ENCODE assay signal across 2 cellular contexts in genomic region chr4:68951806-68952585, GRCh38.
TF ChIP-seq lines count a peak whose summit lies in the region.

No MANE protein-coding gene starts in this region.

TF ChIP-seq in GM12878, 131 proteins besides CTCF, POLR2A, EP300 and RAD21:
- TF ChIP-seq CREM (IDR thresholded peaks at IDR 0.05; ENCODE audit: low read depth) (no peak), BCL3 (IDR thresholded peaks at IDR 0.05; ENCODE audit: borderline replicate concordance, insufficient read depth, low read depth, low read length, poor library complexity, severe bottlenecking) (no peak), IRF4 (IDR thresholded peaks at IDR 0.05; ENCODE audit: low read depth, low read length) (no peak), SP1 (IDR thresholded peaks at IDR 0.05; ENCODE audit: low read depth, low read length) (no peak), LARP7 (IDR thresholded peaks at IDR 0.05) (no peak), RELB (IDR thresholded peaks at IDR 0.05; ENCODE audit: low read depth) (no peak), ZBTB4 (CRISPR knock-in tag; IDR thresholded peaks at IDR 0.05) (no peak), CBX3 (IDR thresholded peaks at IDR 0.05; ENCODE audit: borderline replicate concordance, low read depth) (no peak), DPF2 (IDR thresholded peaks at IDR 0.05) (no peak), ASH2L (IDR thresholded peaks at IDR 0.05; ENCODE audit: borderline replicate concordance, low read depth) (no peak), POU2F2 (IDR thresholded peaks at IDR 0.05; ENCODE audit: borderline replicate concordance, low read depth, low read length) (no peak), GABPA (IDR thresholded peaks at IDR 0.05; ENCODE audit: low read depth) (no peak), FOS (IDR thresholded peaks at IDR 0.05; ENCODE audit: borderline replicate concordance, extremely low read depth, insufficient read length) (no peak), JUNB (IDR thresholded peaks at IDR 0.05) (no peak), EGR1 (IDR thresholded peaks at IDR 0.05; ENCODE audit: borderline replicate concordance in 1 of 2, low read depth in 2 of 2, low read length in 2 of 2) (no peak), WRNIP1 (IDR thresholded peaks at IDR 0.05; ENCODE audit: borderline replicate concordance, low read depth, low read length) (no peak)
- TF ChIP-seq, protein P1, sequence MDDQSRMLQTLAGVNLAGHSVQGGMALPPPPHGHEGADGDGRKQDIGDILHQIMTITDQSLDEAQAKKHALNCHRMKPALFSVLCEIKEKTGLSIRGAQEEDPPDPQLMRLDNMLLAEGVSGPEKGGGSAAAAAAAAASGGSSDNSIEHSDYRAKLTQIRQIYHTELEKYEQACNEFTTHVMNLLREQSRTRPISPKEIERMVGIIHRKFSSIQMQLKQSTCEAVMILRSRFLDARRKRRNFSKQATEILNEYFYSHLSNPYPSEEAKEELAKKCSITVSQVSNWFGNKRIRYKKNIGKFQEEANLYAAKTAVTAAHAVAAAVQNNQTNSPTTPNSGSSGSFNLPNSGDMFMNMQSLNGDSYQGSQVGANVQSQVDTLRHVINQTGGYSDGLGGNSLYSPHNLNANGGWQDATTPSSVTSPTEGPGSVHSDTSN (IDR thresholded peaks at IDR 0.05; ENCODE audit: insufficient replicate concordance, low read depth, low read length) = no peak

TF ChIP-seq in HepG2, 621 proteins besides CTCF, POLR2A, EP300 and RAD21 (continues in another document):
- TF ChIP-seq ZNF235 (CRISPR knock-in tag; IDR thresholded peaks at IDR 0.05; ENCODE audit: borderline replicate concordance) = no peak
- TF ChIP-seq, protein P2, sequence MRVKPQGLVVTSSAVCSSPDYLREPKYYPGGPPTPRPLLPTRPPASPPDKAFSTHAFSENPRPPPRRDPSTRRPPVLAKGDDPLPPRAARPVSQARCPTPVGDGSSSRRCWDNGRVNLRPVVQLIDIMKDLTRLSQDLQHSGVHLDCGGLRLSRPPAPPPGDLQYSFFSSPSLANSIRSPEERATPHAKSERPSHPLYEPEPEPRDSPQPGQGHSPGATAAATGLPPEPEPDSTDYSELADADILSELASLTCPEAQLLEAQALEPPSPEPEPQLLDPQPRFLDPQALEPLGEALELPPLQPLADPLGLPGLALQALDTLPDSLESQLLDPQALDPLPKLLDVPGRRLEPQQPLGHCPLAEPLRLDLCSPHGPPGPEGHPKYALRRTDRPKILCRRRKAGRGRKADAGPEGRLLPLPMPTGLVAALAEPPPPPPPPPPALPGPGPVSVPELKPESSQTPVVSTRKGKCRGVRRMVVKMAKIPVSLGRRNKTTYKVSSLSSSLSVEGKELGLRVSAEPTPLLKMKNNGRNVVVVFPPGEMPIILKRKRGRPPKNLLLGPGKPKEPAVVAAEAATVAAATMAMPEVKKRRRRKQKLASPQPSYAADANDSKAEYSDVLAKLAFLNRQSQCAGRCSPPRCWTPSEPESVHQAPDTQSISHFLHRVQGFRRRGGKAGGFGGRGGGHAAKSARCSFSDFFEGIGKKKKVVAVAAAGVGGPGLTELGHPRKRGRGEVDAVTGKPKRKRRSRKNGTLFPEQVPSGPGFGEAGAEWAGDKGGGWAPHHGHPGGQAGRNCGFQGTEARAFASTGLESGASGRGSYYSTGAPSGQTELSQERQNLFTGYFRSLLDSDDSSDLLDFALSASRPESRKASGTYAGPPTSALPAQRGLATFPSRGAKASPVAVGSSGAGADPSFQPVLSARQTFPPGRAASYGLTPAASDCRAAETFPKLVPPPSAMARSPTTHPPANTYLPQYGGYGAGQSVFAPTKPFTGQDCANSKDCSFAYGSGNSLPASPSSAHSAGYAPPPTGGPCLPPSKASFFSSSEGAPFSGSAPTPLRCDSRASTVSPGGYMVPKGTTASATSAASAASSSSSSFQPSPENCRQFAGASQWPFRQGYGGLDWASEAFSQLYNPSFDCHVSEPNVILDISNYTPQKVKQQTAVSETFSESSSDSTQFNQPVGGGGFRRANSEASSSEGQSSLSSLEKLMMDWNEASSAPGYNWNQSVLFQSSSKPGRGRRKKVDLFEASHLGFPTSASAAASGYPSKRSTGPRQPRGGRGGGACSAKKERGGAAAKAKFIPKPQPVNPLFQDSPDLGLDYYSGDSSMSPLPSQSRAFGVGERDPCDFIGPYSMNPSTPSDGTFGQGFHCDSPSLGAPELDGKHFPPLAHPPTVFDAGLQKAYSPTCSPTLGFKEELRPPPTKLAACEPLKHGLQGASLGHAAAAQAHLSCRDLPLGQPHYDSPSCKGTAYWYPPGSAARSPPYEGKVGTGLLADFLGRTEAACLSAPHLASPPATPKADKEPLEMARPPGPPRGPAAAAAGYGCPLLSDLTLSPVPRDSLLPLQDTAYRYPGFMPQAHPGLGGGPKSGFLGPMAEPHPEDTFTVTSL (CRISPR knock-in tag; IDR thresholded peaks at IDR 0.05; ENCODE audit: borderline replicate concordance) = peak; percentile 45; the same call in 1 of the 2 replicates
- TF ChIP-seq ZFP82 (CRISPR knock-in tag; IDR thresholded peaks at IDR 0.05; ENCODE audit: borderline replicate concordance) = 0 out of 2 replicates have a peak, but pooled peaks have one; percentile 29
- peak; percentile 40; the same call in 1 of the 2 replicates for TF ChIP-seq NCOR1 (IDR thresholded peaks at IDR 0.05; ENCODE audit: borderline replicate concordance, low read length)
- TF ChIP-seq ZBTB3 (CRISPR knock-in tag; IDR thresholded peaks at IDR 0.05; ENCODE audit: borderline replicate concordance, low read depth) = no peak
- 0 out of 2 replicates have a peak, but pooled peaks have one; percentile 11 for TF ChIP-seq RCOR2 (CRISPR knock-in tag; IDR thresholded peaks at IDR 0.05)
- TF ChIP-seq GATAD2A (CRISPR knock-in tag; IDR thresholded peaks at IDR 0.05) = 0 out of 2 replicates have a peak, but pooled peaks have one; percentile 16
- TF ChIP-seq ZNF674 (CRISPR knock-in tag; IDR thresholded peaks at IDR 0.05; ENCODE audit: low read depth) = no peak
- TF ChIP-seq, protein P3, sequence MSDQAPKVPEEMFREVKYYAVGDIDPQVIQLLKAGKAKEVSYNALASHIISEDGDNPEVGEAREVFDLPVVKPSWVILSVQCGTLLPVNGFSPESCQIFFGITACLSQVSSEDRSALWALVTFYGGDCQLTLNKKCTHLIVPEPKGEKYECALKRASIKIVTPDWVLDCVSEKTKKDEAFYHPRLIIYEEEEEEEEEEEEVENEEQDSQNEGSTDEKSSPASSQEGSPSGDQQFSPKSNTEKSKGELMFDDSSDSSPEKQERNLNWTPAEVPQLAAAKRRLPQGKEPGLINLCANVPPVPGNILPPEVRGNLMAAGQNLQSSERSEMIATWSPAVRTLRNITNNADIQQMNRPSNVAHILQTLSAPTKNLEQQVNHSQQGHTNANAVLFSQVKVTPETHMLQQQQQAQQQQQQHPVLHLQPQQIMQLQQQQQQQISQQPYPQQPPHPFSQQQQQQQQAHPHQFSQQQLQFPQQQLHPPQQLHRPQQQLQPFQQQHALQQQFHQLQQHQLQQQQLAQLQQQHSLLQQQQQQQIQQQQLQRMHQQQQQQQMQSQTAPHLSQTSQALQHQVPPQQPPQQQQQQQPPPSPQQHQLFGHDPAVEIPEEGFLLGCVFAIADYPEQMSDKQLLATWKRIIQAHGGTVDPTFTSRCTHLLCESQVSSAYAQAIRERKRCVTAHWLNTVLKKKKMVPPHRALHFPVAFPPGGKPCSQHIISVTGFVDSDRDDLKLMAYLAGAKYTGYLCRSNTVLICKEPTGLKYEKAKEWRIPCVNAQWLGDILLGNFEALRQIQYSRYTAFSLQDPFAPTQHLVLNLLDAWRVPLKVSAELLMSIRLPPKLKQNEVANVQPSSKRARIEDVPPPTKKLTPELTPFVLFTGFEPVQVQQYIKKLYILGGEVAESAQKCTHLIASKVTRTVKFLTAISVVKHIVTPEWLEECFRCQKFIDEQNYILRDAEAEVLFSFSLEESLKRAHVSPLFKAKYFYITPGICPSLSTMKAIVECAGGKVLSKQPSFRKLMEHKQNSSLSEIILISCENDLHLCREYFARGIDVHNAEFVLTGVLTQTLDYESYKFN (CRISPR knock-in tag; conservative IDR thresholded peaks at IDR 0.05) = peak; percentile 64; the same call in 1 of the 2 replicates
- TF ChIP-seq KMT2B (CRISPR knock-in tag; IDR thresholded peaks at IDR 0.05) = no peak
- TF ChIP-seq ELF3 (CRISPR knock-in tag; IDR thresholded peaks at IDR 0.05) = 0 out of 2 replicates have a peak, but pooled peaks have one; percentile 24
- TF ChIP-seq SRSF4 (IDR thresholded peaks at IDR 0.05; ENCODE audit: low read depth, low read length, poor library complexity, severe bottlenecking) = no peak
- no peak for TF ChIP-seq XBP1 (CRISPR knock-in tag; IDR thresholded peaks at IDR 0.05)
- TF ChIP-seq KAT7 (CRISPR knock-in tag; IDR thresholded peaks at IDR 0.05; ENCODE audit: borderline replicate concordance) = no peak
- peak; percentile 60 for TF ChIP-seq CEBPG (CRISPR knock-in tag; IDR thresholded peaks at IDR 0.05)
- 0 out of 2 replicates have a peak, but pooled peaks have one; percentile 7 for TF ChIP-seq ARID3A (IDR thresholded peaks at IDR 0.05; ENCODE audit: low read depth, low read length)
- TF ChIP-seq SYNCRIP (IDR thresholded peaks at IDR 0.05; ENCODE audit: insufficient read depth, low read depth, low read length) = no peak
- TF ChIP-seq SP140L (CRISPR knock-in tag; IDR thresholded peaks at IDR 0.05; ENCODE audit: borderline replicate concordance) = no peak
- TF ChIP-seq FOXA3 (CRISPR knock-in tag; IDR thresholded peaks at IDR 0.05) = 0 out of 2 replicates have a peak, but pooled peaks have one; percentile 4
- peak; percentile 79 for TF ChIP-seq CEBPB (IDR thresholded peaks at IDR 0.05; ENCODE audit: borderline replicate concordance, low read depth, low read length)
- TF ChIP-seq HDAC1 (CRISPR knock-in tag; IDR thresholded peaks at IDR 0.05) = peak; percentile 4; the same call in 1 of the 2 replicates
- TF ChIP-seq ZNF414 (CRISPR knock-in tag; IDR thresholded peaks at IDR 0.05) = 0 out of 2 replicates have a peak, but pooled peaks have one; percentile 4
- no peak for TF ChIP-seq HNF1A (IDR thresholded peaks at IDR 0.05; ENCODE audit: low read depth)
- TF ChIP-seq HNF1A (CRISPR knock-in tag; IDR thresholded peaks at IDR 0.05; ENCODE audit: borderline replicate concordance) = peak; percentile 36; the same call in 1 of the 2 replicates
- peak; percentile 11 for TF ChIP-seq REPIN1 (CRISPR knock-in tag; IDR thresholded peaks at IDR 0.05; ENCODE audit: borderline replicate concordance, low read depth)
- TF ChIP-seq MBD4 (IDR thresholded peaks at IDR 0.05; ENCODE audit: borderline replicate concordance, low read length) = no peak; the same call in 1 of the 2 replicates
- 0 out of 2 replicates have a peak, but pooled peaks have one; percentile 6 for TF ChIP-seq CC2D1A (CRISPR knock-in tag; IDR thresholded peaks at IDR 0.05)
- TF ChIP-seq, protein P4, sequence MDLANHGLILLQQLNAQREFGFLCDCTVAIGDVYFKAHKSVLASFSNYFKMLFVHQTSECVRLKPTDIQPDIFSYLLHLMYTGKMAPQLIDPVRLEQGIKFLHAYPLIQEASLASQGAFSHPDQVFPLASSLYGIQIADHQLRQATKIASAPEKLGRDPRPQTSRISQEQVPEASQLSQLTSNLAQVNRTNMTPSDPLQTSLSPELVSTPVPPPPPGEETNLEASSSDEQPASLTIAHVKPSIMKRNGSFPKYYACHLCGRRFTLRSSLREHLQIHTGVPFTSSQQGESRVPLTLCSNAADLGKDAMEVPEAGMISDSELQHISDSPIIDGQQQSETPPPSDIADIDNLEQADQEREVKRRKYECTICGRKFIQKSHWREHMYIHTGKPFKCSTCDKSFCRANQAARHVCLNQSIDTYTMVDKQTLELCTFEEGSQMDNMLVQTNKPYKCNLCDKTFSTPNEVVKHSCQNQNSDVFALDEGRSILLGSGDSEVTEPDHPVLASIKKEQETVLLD (CRISPR knock-in tag; IDR thresholded peaks at IDR 0.05; ENCODE audit: low read depth) = no peak
- TF ChIP-seq, protein P5, sequence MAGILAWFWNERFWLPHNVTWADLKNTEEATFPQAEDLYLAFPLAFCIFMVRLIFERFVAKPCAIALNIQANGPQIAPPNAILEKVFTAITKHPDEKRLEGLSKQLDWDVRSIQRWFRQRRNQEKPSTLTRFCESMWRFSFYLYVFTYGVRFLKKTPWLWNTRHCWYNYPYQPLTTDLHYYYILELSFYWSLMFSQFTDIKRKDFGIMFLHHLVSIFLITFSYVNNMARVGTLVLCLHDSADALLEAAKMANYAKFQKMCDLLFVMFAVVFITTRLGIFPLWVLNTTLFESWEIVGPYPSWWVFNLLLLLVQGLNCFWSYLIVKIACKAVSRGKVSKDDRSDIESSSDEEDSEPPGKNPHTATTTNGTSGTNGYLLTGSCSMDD (CRISPR knock-in tag; IDR thresholded peaks at IDR 0.05) = no peak
